8 cellular contexts compared by ENCODE assay signal in the genomic region with DNA sequence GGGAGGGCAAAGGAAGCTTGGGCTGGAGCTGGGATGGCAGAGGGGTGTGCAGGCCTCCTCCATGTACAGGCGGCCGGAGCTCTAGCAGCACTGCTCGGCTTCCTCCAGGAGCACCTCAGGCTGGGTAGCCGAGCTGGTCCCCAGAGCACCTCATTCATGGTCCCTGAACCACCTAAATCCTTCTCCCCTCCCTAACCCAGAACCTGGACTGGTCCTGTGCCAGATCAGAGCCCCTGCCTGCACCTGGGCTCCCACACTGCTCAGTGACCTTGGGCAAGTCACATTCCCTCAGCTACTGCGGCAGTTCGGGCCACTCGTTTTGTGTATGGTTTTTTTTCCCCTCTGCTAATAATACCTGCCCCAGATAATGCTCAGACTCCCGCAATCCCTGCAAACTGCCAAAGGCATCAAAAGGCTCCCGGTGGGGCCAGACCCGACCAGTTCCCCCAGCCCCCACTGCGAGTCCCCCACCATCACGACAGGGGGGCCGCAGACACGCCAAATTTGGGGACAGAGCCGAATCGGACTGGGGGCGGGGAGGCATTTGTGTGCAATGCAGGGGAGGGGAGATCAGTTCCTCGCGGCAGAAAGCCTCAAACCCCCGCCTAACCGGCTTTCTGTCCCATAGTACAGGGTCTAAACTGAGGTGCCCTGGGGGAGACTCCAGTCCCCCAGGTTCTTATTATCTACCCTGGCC. TPM values are rescaled to one million over a fixed set of nuclear protein-coding genes. Genes with fewer than 3 reads are reported as not detected.
DNase-seq lines count a peak whose midpoint lies in the region; ATAC-seq, FAIRE-seq and TF ChIP-seq lines count a peak whose summit lies in the region.

No MANE protein-coding gene starts in this region.

- dilution Hi-C loops in keratinocyte (cut with MboI; ENCODE audit: extremely low pct_ligation_motif_present, low sequenced_read_pairs): no loop called here

- H3K27me3 ChIP-seq in keratinocyte (ENCODE audit: control insufficient read depth, extremely low read depth, insufficient read depth, low read length) (no peaks in the 10 kb centered on the region), thymus (ENCODE audit: control insufficient read depth, insufficient read depth) (no peaks in the 10 kb centered on the region)

- H3K9ac ChIP-seq in keratinocyte (ENCODE audit: control insufficient read depth, extremely low read depth, insufficient read depth, low read length): peak overlapping the region; percentile 80

- H3K4me1 ChIP-seq in keratinocyte (ENCODE audit: control insufficient read depth, extremely low read depth, insufficient read depth, low read length) (peaks cover 30% of the 10 kb centered on the region), thymus (ENCODE audit: control insufficient read depth, insufficient read depth, low read length) (peaks cover 46% of the 10 kb centered on the region)

- no peak for ATAC-seq in activated T-cell treated with anti-CD3 and anti-CD28 coated beads, Interleukin-2, amount 50 U/mL, for 72 hours (replicated peaks in 1 of 2)
- ATAC-seq in HG03196 (IDR thresholded peaks at IDR 0.05; ENCODE audit: unreplicated experiment) (no peak), HG03159 (IDR thresholded peaks at IDR 0.05; ENCODE audit: unreplicated experiment) (no peak)

- H2AFZ ChIP-seq in keratinocyte (ENCODE audit: control insufficient read depth, low read length): no peak overlapping the region

- H3K79me2 ChIP-seq in keratinocyte (ENCODE audit: control insufficient read depth, insufficient read depth, low read length): peaks cover 66% of the 10 kb centered on the region

- H3K36me3 ChIP-seq in keratinocyte (ENCODE audit: control insufficient read depth in 2 of 2, extremely low read depth in 1 of 2, insufficient read depth in 2 of 2, low read length in 2 of 2) (peaks cover 0 to 20% of the 10 kb centered on the region in 2 experiments), thymus (ENCODE audit: control insufficient read depth, insufficient read depth) (no peaks in the 10 kb centered on the region)

- peak overlapping the region; percentile 91 for H3K4me2 ChIP-seq in keratinocyte (ENCODE audit: control insufficient read depth, extremely low read depth, insufficient read depth, low read depth, low read length)

- H3K9me1 ChIP-seq in keratinocyte (ENCODE audit: control insufficient read depth, extremely low read depth, insufficient read depth, low read length): peaks cover 10% of the 10 kb centered on the region

- DNase-seq in activated T-cell treated with anti-CD3 and anti-CD28 coated beads, Interleukin-2, amount 50 U/mL, for 72 hours: no peak
- DNase-seq in activated T-cell treated with anti-CD3 and anti-CD28 coated beads for 4 hours (no peak), keratinocyte (ENCODE audit: low read depth, low spot score) (no peak), GF-D8 (lab: John Stamatoyannopoulos, UW) (no peak)

- H3K27ac Mint-ChIP-seq in activated T-cell treated with anti-CD3 and anti-CD28 coated beads, Interleukin-2, amount 50 U/mL, for 72 hours: peak overlapping the region; percentile 13
- H3K27ac Mint-ChIP-seq in activated naive CD8-positive, alpha-beta T cell: peak overlapping the region; percentile 80

- H3K4me1 Mint-ChIP-seq in activated T-cell treated with anti-CD3 and anti-CD28 coated beads, Interleukin-2, amount 50 U/mL, for 72 hours (ENCODE audit: low read depth): peaks cover 68% of the 10 kb centered on the region
- H3K4me1 Mint-ChIP-seq in activated naive CD8-positive, alpha-beta T cell (ENCODE audit: low read depth): peaks cover 61% of the 10 kb centered on the region

- H3K27me3 Mint-ChIP-seq in activated T-cell treated with anti-CD3 and anti-CD28 coated beads, Interleukin-2, amount 50 U/mL, for 72 hours (ENCODE audit: low read depth): no peaks in the 10 kb centered on the region
- no peaks in the 10 kb centered on the region for H3K27me3 Mint-ChIP-seq in activated naive CD8-positive, alpha-beta T cell

- H3K36me3 Mint-ChIP-seq in activated T-cell treated with anti-CD3 and anti-CD28 coated beads, Interleukin-2, amount 50 U/mL, for 72 hours (ENCODE audit: insufficient read depth in 2 of 2): peaks cover 4 to 12% of the 10 kb centered on the region in 2 donors
- peaks cover 10% of the 10 kb centered on the region for H3K36me3 Mint-ChIP-seq in activated naive CD8-positive, alpha-beta T cell

- TF ChIP-seq CTCF in keratinocyte (optimal IDR thresholded peaks at IDR 0.05 in 1 of 3, IDR thresholded peaks at IDR 0.05 in 1 of 3, conservative IDR thresholded peaks at IDR 0.05 in 1 of 3; ENCODE audit: extremely low read depth in 1 of 3, insufficient read depth in 2 of 3, low read length in 3 of 3): no peak

- H3K4me3 ChIP-seq in keratinocyte (ENCODE audit: control insufficient read depth in 2 of 3, extremely low read depth in 1 of 3, insufficient read depth in 2 of 3, low read depth in 1 of 3, low read length in 3 of 3) (peak overlapping the region; percentile 77 to 88 (median 83)), thymus (ENCODE audit: low read length) (peak overlapping the region; percentile 94)

- H3K27ac ChIP-seq in keratinocyte (ENCODE audit: control insufficient read depth, insufficient read depth, low read length) (peak overlapping the region; percentile 38), thymus (ENCODE audit: low read depth) (no peak overlapping the region)

- WGBS in thymus: 49% methylated on average over 21 of the region's 21 CpGs

- H3K4me3 Mint-ChIP-seq in activated T-cell treated with anti-CD3 and anti-CD28 coated beads, Interleukin-2, amount 50 U/mL, for 72 hours: peak overlapping the region; percentile 80 to 95
- peak overlapping the region; percentile 94 for H3K4me3 Mint-ChIP-seq in activated naive CD8-positive, alpha-beta T cell

- H3K9me3 ChIP-seq in keratinocyte (ENCODE audit: control insufficient read depth, low read depth, low read length) (no peaks in the 10 kb centered on the region), thymus (ENCODE audit: control insufficient read depth) (no peaks in the 10 kb centered on the region)

- FAIRE-seq in keratinocyte (lab: Jason Lieb, UNC): no peak

- no peaks in the 10 kb centered on the region for H3K9me3 Mint-ChIP-seq in activated T-cell treated with anti-CD3 and anti-CD28 coated beads, Interleukin-2, amount 50 U/mL, for 72 hours
- no peaks in the 10 kb centered on the region for H3K9me3 Mint-ChIP-seq in activated naive CD8-positive, alpha-beta T cell (ENCODE audit: low read depth)

- peaks cover 17% of the 10 kb centered on the region for H4K20me1 ChIP-seq in keratinocyte (ENCODE audit: control insufficient read depth, extremely low read depth, insufficient read depth, low read length)

RNA-seq across cellular contexts. Expression of gene SEMA7A, which starts 1.3 kb away (rescaled TPM):
- total RNA-seq in activated T-cell treated with anti-CD3 and anti-CD28 coated beads, Interleukin-2, amount 50 U/mL, for 72 hours: 10 to 100 TPM; 46.7 to 57.1 TPM
- 8.0 to 15.5 TPM (median 8.1 TPM) in 3 replicates for polyA plus RNA-seq in keratinocyte
- 6.4 TPM for polyA plus RNA-seq in keratinocyte (2011; ENCODE audit: low read depth)
- 3.7 and 3.8 TPM in 2 replicates for polyA plus RNA-seq in keratinocyte (2011; cell fraction: cytosol; rRNA removed)
- polyA plus RNA-seq in keratinocyte (2011; cell fraction: nucleus; rRNA removed): 21.0 and 21.5 TPM in 2 replicates
- polyA plus RNA-seq in keratinocyte (2012; ENCODE audit: low replicate concordance): 12.2 and 17.7 TPM in 2 replicates
- polyA minus RNA-seq in keratinocyte: 15.0 to 36.5 TPM (median 16.5 TPM) in 3 replicates
- polyA minus RNA-seq in keratinocyte (2011; cell fraction: cytosol; rRNA and poly(A)+ RNA removed): 11.1 TPM
- polyA minus RNA-seq in keratinocyte (2011; cell fraction: nucleus; rRNA and poly(A)+ RNA removed): 22.6 and 23.0 TPM in 2 replicates
- polyA plus RNA-seq in thymus: 12.3 TPM

RNA-seq across cellular contexts. Expression of gene UBL7, which starts 28.5 kb away (rescaled TPM):
- 10 to 100 TPM; 47.8 to 55.1 TPM for total RNA-seq in activated T-cell treated with anti-CD3 and anti-CD28 coated beads, Interleukin-2, amount 50 U/mL, for 72 hours
- polyA plus RNA-seq in keratinocyte (43.4 to 48.9 TPM (median 45.8 TPM) in 3 replicates), thymus (38.7 TPM)
- polyA plus RNA-seq in keratinocyte (2011; ENCODE audit: low read depth): 10.6 TPM
- polyA plus RNA-seq in keratinocyte (2011; cell fraction: cytosol; rRNA removed): 45.8 and 55.5 TPM in 2 replicates
- polyA plus RNA-seq in keratinocyte (2011; cell fraction: nucleus; rRNA removed): 21.1 and 25.7 TPM in 2 replicates
- polyA plus RNA-seq in keratinocyte (2012; ENCODE audit: low replicate concordance): 31.4 and 44.2 TPM in 2 replicates
- 58.8 to 84.2 TPM (median 65.8 TPM) in 3 replicates for polyA minus RNA-seq in keratinocyte
- polyA minus RNA-seq in keratinocyte (2011; cell fraction: cytosol; rRNA and poly(A)+ RNA removed): 56.4 TPM
- polyA minus RNA-seq in keratinocyte (2011; cell fraction: nucleus; rRNA and poly(A)+ RNA removed): 12.6 and 21.0 TPM in 2 replicates
